ENCODE assay signal across 8 cellular contexts in the genomic region with DNA sequence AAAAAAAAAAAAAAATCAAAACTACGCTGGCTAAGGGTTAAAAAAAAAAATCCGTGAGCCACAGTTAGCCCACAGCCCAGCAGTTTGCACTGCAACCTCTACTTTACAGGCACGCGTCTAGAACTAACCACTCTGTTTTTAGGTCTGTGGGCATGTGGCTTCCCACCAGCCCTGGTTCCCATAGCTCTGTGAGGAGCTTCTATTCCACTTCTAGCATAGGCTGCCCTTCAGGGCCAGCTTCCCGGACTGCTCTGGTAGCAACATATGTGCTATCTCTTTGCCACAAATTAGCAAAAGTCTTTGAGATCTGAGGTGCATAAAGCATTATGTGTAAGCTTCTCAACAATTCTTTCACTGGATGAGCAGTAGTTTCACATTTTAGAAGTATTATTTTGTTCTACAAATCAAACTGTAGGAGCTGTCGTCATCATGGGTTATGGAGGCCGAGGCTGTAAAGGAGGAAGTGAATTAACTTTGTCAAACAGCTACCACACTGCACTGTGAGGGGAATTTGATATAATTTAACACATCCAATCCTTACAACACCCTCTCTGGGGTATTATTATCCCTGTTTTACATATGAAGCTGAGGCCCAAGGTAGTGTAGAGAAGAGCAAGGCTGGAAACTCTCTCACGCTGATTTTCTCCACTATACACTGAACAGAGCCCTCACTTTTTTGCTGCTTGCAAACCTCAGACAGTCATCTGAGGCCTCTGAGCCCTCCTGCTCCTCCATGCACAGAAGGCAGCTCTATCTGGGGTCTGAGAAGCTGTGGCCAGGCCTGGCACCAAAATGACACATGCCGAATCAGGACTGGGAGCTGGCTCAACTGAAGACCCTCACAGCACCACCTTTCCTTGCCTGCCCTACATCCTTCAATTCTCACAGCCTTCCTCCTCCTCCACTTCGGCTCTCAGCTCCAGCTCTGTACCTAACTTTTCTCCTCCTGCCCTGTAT. TPM values are rescaled to one million over a fixed set of nuclear protein-coding genes. Genes with fewer than 3 reads are reported as not detected.
DNase-seq lines count a peak whose midpoint lies in the region; ATAC-seq, FAIRE-seq and TF ChIP-seq lines count a peak whose summit lies in the region.

No MANE protein-coding gene starts in this region.

- H3K4me1 Mint-ChIP-seq in IgD-negative memory B cell, result peaks cover 21 to 30% (median 22%) of the 10 kb centered on the region in 3 donors
- H3K4me1 Mint-ChIP-seq in effector memory CD8-positive, alpha-beta T cell (ENCODE audit: low read depth in 2 of 2), result peaks cover 48 to 64% of the 10 kb centered on the region in 2 donors

- H3K9me3 Mint-ChIP-seq in IgD-negative memory B cell, result no peaks in the 10 kb centered on the region
- no peaks in the 10 kb centered on the region for H3K9me3 Mint-ChIP-seq in effector memory CD8-positive, alpha-beta T cell

- DNase-seq in GM18507 (ENCODE audit: extremely low spot score, insufficient read length, low read depth) (no peak), LoVo (ENCODE audit: low spot score) (no peak), superior temporal gyrus (ENCODE audit: extremely low spot score) (no peak), H54 (ENCODE audit: insufficient read length, low spot score) (no peak), DMS53 (lab: John Stamatoyannopoulos, UW) (no peak)
- peak; percentile 52 to 65 (median 64) for DNase-seq in effector memory CD8-positive, alpha-beta T cell

- FAIRE-seq in GM18507 (lab: Jason Lieb, UNC) (peak; percentile 82), H54 (lab: Jason Lieb, UNC) (no peak)

- no peaks in the 10 kb centered on the region for H3K27me3 Mint-ChIP-seq in IgD-negative memory B cell
- H3K27me3 Mint-ChIP-seq in effector memory CD8-positive, alpha-beta T cell, result no peaks in the 10 kb centered on the region

- H3K36me3 Mint-ChIP-seq in IgD-negative memory B cell, result peaks cover 3% of the 10 kb centered on the region
- H3K36me3 Mint-ChIP-seq in effector memory CD8-positive, alpha-beta T cell (ENCODE audit: insufficient read depth), result peaks cover 22% of the 10 kb centered on the region

- peak overlapping the region; percentile 64 to 100 (median 96) for H3K27ac Mint-ChIP-seq in IgD-negative memory B cell
- peak overlapping the region; percentile 96 to 97 for H3K27ac Mint-ChIP-seq in effector memory CD8-positive, alpha-beta T cell

- no peak for TF ChIP-seq POLR2A in H54 (IDR thresholded peaks at IDR 0.05; ENCODE audit: low read depth, low read length)

- H3K4me3 Mint-ChIP-seq in IgD-negative memory B cell, result peak overlapping the region; percentile 34 to 90 (median 82)
- H3K4me3 Mint-ChIP-seq in effector memory CD8-positive, alpha-beta T cell, result peak overlapping the region; percentile 64 to 70

- peak; percentile 73 for ATAC-seq in GM21528 (IDR thresholded peaks at IDR 0.05; ENCODE audit: low FRiP score, unreplicated experiment)
- ATAC-seq in effector memory CD8-positive, alpha-beta T cell (replicated peaks), result peak; percentile 81

RNA-seq across cellular contexts. Expression of a gene that starts 35.3 kb away (rescaled TPM):
- 16.9 TPM for polyA plus RNA-seq in IgD-negative memory B cell

Comparison
In these comparisons a context has a peak if more than half of its experiments do, and no peak if none do; other contexts are left out.
1. DNase-seq: peak in effector memory CD8-positive, alpha-beta T cell (3 of 3); none in GM18507 (single experiment), LoVo (single experiment), superior temporal gyrus (single experiment), H54 (single experiment) and DMS53 (single experiment).